9 cellular contexts compared by ENCODE assay signal in genomic region chr10:70715853-70716795, GRCh38. TPM values are rescaled to one million over a fixed set of nuclear protein-coding genes. Genes with fewer than 3 reads are reported as not detected.
A peak's percentile ranks its signal among the peaks of the same experiment; 100 is the strongest.
DNase-seq lines count a peak whose midpoint lies in the region; ATAC-seq, FAIRE-seq and TF ChIP-seq lines count a peak whose summit lies in the region.
"Had no signal": no experiment of that assay in that cellular context is flagged by ENCODE, and none has a peak within 500 bp of the region (broad histone marks: within the 10 kb centered on the region; RNA-seq: fewer than 3 reads in every experiment).

No MANE protein-coding gene starts in this region.

- ATAC-seq in HepG2 (peak; percentile 19; the same call in 2 of the 3 replicates), GM21786 (IDR thresholded peaks at IDR 0.05; ENCODE audit: unreplicated experiment) (no peak)

- peaks cover 7% of the 10 kb centered on the region for H3K4me1 ChIP-seq in HepG2 (ENCODE audit: insufficient read depth, low read length)
- H3K4me1 ChIP-seq in esophagus squamous epithelium = peaks cover 0 to 10% (median 0%) of the 10 kb centered on the region in 3 donors

- 63% methylated on average over 13 of the region's 16 CpGs for WGBS in HepG2 (ENCODE audit: low lambda C conversion rate)
- WGBS in esophagus squamous epithelium, 2 donors = 46 to 58% methylated on average over 9 to 10 of the region's 16 CpGs

- H3K9me3 ChIP-seq in MG63 (no peaks in the 10 kb centered on the region), HepG2 (ENCODE audit: low read length) (no peaks in the 10 kb centered on the region), esophagus squamous epithelium (no peaks in the 10 kb centered on the region)

- H3K36me3 ChIP-seq in MG63 = no peaks in the 10 kb centered on the region
- H3K36me3 ChIP-seq in HepG2 (replicated peaks in 1 of 2; ENCODE audit: control insufficient read depth in 1 of 2, insufficient read depth in 2 of 2, low read length in 2 of 2) = no peaks in the 10 kb centered on the region
- H3K36me3 ChIP-seq in esophagus squamous epithelium = no peaks in the 10 kb centered on the region

- H3K4me1 Mint-ChIP-seq in Calu3 (ENCODE audit: low read depth, unreplicated experiment) = peaks cover 18% of the 10 kb centered on the region

- in situ Hi-C loops in HepG2 (cut with HindIII; ENCODE audit: extremely low pct_ligation_motif_present, low pct_unique_long_range_greater_than_20kb) = no loop called here

- H3K27me3 ChIP-seq in MG63 (no peaks in the 10 kb centered on the region), HepG2 (ENCODE audit: control insufficient read depth in 1 of 2, insufficient read depth in 2 of 2, low read length in 2 of 2) (no peaks in the 10 kb centered on the region; a peak in 1 of 5 replicates), esophagus squamous epithelium (no peaks in the 10 kb centered on the region)

- intact Hi-C loops in Calu3 (cut with micrococcal nuclease; ENCODE audit: unreplicated experiment) = no loop called here
- intact Hi-C loops in HepG2 (cut with micrococcal nuclease; ENCODE audit: unreplicated experiment) = no loop called here
- intact Hi-C loops in esophagus squamous epithelium (cut with DNase I) = no loop called here

- peaks cover 37% of the 10 kb centered on the region for H3K27me3 Mint-ChIP-seq in Calu3 (ENCODE audit: unreplicated experiment)

- TF ChIP-seq CTCF in Calu3 (IDR thresholded peaks at IDR 0.05; ENCODE audit: unreplicated experiment) (no peak), HepG2 (CRISPR knock-in tag; IDR thresholded peaks at IDR 0.05) (no peak), esophagus squamous epithelium (IDR thresholded peaks at IDR 0.05) (no peak)

- no peak overlapping the region for H3K4me3 Mint-ChIP-seq in Calu3 (ENCODE audit: low read depth, unreplicated experiment)

- H3K79me2 ChIP-seq in HepG2 (ENCODE audit: insufficient read depth, low read length) = no peaks in the 10 kb centered on the region

- TF ChIP-seq EP300 in HepG2 (IDR thresholded peaks at IDR 0.05; ENCODE audit: low read depth in 2 of 2, low read length in 2 of 2) = no peak
- no peak for TF ChIP-seq EP300 in HepG2 (CRISPR knock-in tag; IDR thresholded peaks at IDR 0.05; ENCODE audit: borderline replicate concordance)

- H3K27ac ChIP-seq in HepG2 (ENCODE audit: extremely low read length, insufficient read depth, low read length) (no peak overlapping the region), esophagus squamous epithelium (no peak overlapping the region)

- no peak overlapping the region for H2AFZ ChIP-seq in HepG2 (ENCODE audit: low read length)

- peak overlapping the region; percentile 14; the same call in 1 of the 2 replicates for H3K4me2 ChIP-seq in HepG2 (ENCODE audit: low read depth, low read length)

- BruUV-seq in Calu3 (replicated peaks; lab: Mats Ljungman, UMichigan) (no TSS peak), HepG2 (replicated peaks; lab: Mats Ljungman, UMichigan) (no TSS peak)

- no peak overlapping the region for H3K9ac ChIP-seq in HepG2 (ENCODE audit: insufficient read depth, low read depth, low read length)

- FAIRE-seq in HepG2 (lab: Jason Lieb, UNC) = no peak

- H3K4me3 ChIP-seq in MG63 (no peak overlapping the region), HepG2 (replicated peaks in 1 of 3; ENCODE audit: insufficient read depth in 1 of 3, low read depth in 2 of 3, low read length in 3 of 3) (no peak overlapping the region), esophagus squamous epithelium (no peak overlapping the region)

- TF ChIP-seq RAD21 in HepG2 (CRISPR knock-in tag; IDR thresholded peaks at IDR 0.05) = no peak

- CTCF ChIA-PET in Calu3 (lab: Charles Lee) (interaction anchor here (0.7 kb wide), 1 partner anchor 165 kb away, joined by 3 read pairs; no protein-coding TSS in a partner anchor), HepG2 (lab: Yijun Ruan, JAX; ENCODE audit: low intra/inter-chr PET ratio, low total read pairs) (no interaction called here)

- TF ChIP-seq POLR2A in HepG2 (IDR thresholded peaks at IDR 0.05; ENCODE audit: insufficient read depth in 1 of 2, low read depth in 2 of 2, low read length in 2 of 2) (no peak), esophagus squamous epithelium (IDR thresholded peaks at IDR 0.05) (no peak)

- POLR2A ChIA-PET in HepG2 (lab: Yijun Ruan, JAX) = no interaction called here

- H3K36me3 Mint-ChIP-seq in Calu3 (ENCODE audit: insufficient read depth, unreplicated experiment) = peaks cover 9% of the 10 kb centered on the region

- DNase-seq in Calu3 (peak; percentile 36), MG63 (peak; percentile 75), SW480 (ENCODE audit: low spot score) (peak; percentile 34), HepG2 (ENCODE audit: low spot score) (peak; percentile 19), middle frontal gyrus (ENCODE audit: extremely low spot score, low spot score) (no peak), esophagus squamous epithelium (lab: John Stamatoyannopoulos, UW) (no peak), UCSD-AML1 (lab: John Stamatoyannopoulos, UW; ENCODE audit: unreplicated experiment) (no peak)
- DNase-seq: hippocampal formation had no signal

- H3K27ac Mint-ChIP-seq in Calu3 (ENCODE audit: unreplicated experiment) = no peak overlapping the region

- no peaks in the 10 kb centered on the region for H4K20me1 ChIP-seq in HepG2 (ENCODE audit: insufficient read depth, low read length)

- no peaks in the 10 kb centered on the region for H3K9me3 Mint-ChIP-seq in Calu3 (ENCODE audit: low read depth, unreplicated experiment)

TF ChIP-seq in HepG2, 621 proteins besides CTCF, POLR2A, EP300 and RAD21:
- TF ChIP-seq FOSL1 (CRISPR knock-in tag; IDR thresholded peaks at IDR 0.05; ENCODE audit: borderline replicate concordance) (peak; percentile 63), SOX6 (IDR thresholded peaks at IDR 0.05) (no peak), SOX6 (CRISPR knock-in tag; IDR thresholded peaks at IDR 0.05) (no peak), NR2F6 (IDR thresholded peaks at IDR 0.05) (peak; percentile 72), NR2F6 (CRISPR knock-in tag; IDR thresholded peaks at IDR 0.05) (peak; percentile 56), FOSL2 (CRISPR knock-in tag; IDR thresholded peaks at IDR 0.05) (peak; percentile 88), NR2C2 (CRISPR knock-in tag; IDR thresholded peaks at IDR 0.05; ENCODE audit: borderline replicate concordance) (peak; percentile 92), RNF219 (CRISPR knock-in tag; IDR thresholded peaks at IDR 0.05) (no peak)
- TF ChIP-seq, protein P1, sequence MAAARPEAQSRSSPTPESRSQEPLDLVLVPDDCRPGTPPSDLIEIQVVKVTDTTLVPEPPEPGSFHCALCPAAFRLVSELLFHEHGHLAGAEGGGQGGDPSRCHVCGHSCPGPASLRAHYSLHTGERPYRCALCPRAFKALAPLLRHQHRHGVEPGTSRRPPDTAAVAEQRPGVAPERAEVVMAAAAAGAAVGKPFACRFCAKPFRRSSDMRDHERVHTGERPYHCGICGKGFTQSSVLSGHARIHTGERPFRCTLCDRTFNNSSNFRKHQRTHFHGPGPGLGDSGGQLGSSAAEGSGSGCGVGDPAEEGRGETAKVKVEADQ (CRISPR knock-in tag; IDR thresholded peaks at IDR 0.05; ENCODE audit: borderline replicate concordance) = no peak

RNA-seq across cellular contexts. Expression of gene ADAMTS14, which starts 43.8 kb away (rescaled TPM):
- total RNA-seq in Calu3 (2022) (0.12 and 0.14 TPM in 2 replicates), HepG2 (2016; rRNA removed; fragmentation: Illumina TruSeq; extraction: Trizol) (0.04 TPM in 1 of 2 replicates, not detected in the other), esophagus squamous epithelium (under 1 TPM in 3 of 4 donors, not detected in 1; 0.23 to 0.75 (median 0.38) TPM)
- total RNA-seq in MG63 (2014; rRNA removed; shearing (Covaris generic); ENCODE audit: low replicate concordance) = 1.6 and 2.7 TPM in 2 replicates
- not detected in 2 replicates for total RNA-seq in HepG2 (2016; cell fraction: cytosol; rRNA removed; fragmentation: Illumina TruSeq; extraction: Trizol; ENCODE audit: low read depth)
- 0.04 TPM in 1 of 2 replicates, not detected in the other for total RNA-seq in HepG2 (2016; cell fraction: insoluble cytoplasmic fraction; rRNA removed; fragmentation: Illumina TruSeq; extraction: Trizol)
- total RNA-seq in HepG2 (2016; cell fraction: membrane; rRNA removed; fragmentation: Illumina TruSeq; extraction: Trizol) = not detected in 2 replicates
- total RNA-seq in HepG2 (2016; cell fraction: nucleus; rRNA removed; fragmentation: Illumina TruSeq; extraction: Trizol) = 0.09 TPM in 1 of 2 replicates, not detected in the other
- polyA plus RNA-seq in HepG2 (2011; rRNA removed) = 0.07 and 0.10 TPM in 2 replicates
- 0.03 and 0.04 TPM in 2 replicates for polyA plus RNA-seq in HepG2 (2011; cell fraction: cytosol; rRNA removed)
- 0.62 and 0.80 TPM in 2 replicates for polyA plus RNA-seq in HepG2 (2011; cell fraction: nucleus; rRNA removed)
- polyA plus RNA-seq in HepG2 (2012) = 0.03 TPM in 1 of 2 replicates, not detected in the other
- not detected in 2 replicates for polyA plus RNA-seq in HepG2 (2016; cell fraction: cytosol; fragmentation: Illumina TruSeq; extraction: Trizol; ENCODE audit: low read depth)
- 0.04 TPM in 1 of 2 replicates, not detected in the other for polyA plus RNA-seq in HepG2 (2016; cell fraction: insoluble cytoplasmic fraction; fragmentation: Illumina TruSeq; extraction: Trizol; ENCODE audit: low read depth)
- not detected in 2 replicates for polyA plus RNA-seq in HepG2 (2016; cell fraction: membrane; fragmentation: Illumina TruSeq; extraction: Trizol; ENCODE audit: low read depth)
- 0.38 and 0.41 TPM in 2 replicates for polyA plus RNA-seq in HepG2 (2016; cell fraction: nucleus; fragmentation: Illumina TruSeq; extraction: Trizol; ENCODE audit: insufficient read depth, low read depth)
- 0.08 and 0.09 TPM in 2 replicates for polyA minus RNA-seq in HepG2 (2011; rRNA and poly(A)+ RNA removed; ENCODE audit: low replicate concordance)
- 0.10 TPM in 1 of 2 replicates, not detected in the other for polyA minus RNA-seq in HepG2 (2011; cell fraction: cytosol; rRNA and poly(A)+ RNA removed)
- polyA minus RNA-seq in HepG2 (2011; cell fraction: nucleus; rRNA and poly(A)+ RNA removed) = 0.13 and 0.25 TPM in 2 replicates

Comparison
In these comparisons a context has a peak if more than half of its experiments do, and no peak if none do; other contexts are left out.
1. DNase-seq: peak in Calu3 (single experiment), MG63 (single experiment), SW480 (single experiment) and HepG2 (single experiment); none in middle frontal gyrus (single experiment), esophagus squamous epithelium (single experiment) and UCSD-AML1 (single experiment).